ENCODE assay signal across 24 cellular contexts in genomic region chrX:127207326-127207725, GRCh38.
"Had no signal": no experiment of that assay in that cellular context is flagged by ENCODE, and none has a peak within 500 bp of the region (broad histone marks: within the 10 kb centered on the region; RNA-seq: fewer than 3 reads in every experiment).

No MANE protein-coding gene starts in this region.

- H3K27ac ChIP-seq: epithelial cell of prostate, gastrocnemius medialis, left lung, neutrophil, pancreas, right lobe of liver, suprapubic skin, thyroid gland had no signal

- H3K36me3 Mint-ChIP-seq: naive thymus-derived CD8-positive, alpha-beta T cell; type B pancreatic cell had no signal

- H3K27me3 ChIP-seq: gastrocnemius medialis, left lung, neutrophil, pancreas, right lobe of liver, suprapubic skin, thyroid gland had no signal

- H3K27ac Mint-ChIP-seq: naive thymus-derived CD8-positive, alpha-beta T cell; nephron progenitor cell; stimulated activated naive CD8-positive, alpha-beta T cell treated with anti-CD3 and anti-CD28 coated beads, Interleukin-15, amount 100 ng/mL, for 72 hours; type B pancreatic cell had no signal

- DNase-seq: cortex of kidney; effector CD4-positive, alpha-beta T cell; foreskin fibroblast; gastrocnemius medialis; head of caudate nucleus; left cardiac atrium; left lung; mesenchymal stem cell; midbrain; naive thymus-derived CD8-positive, alpha-beta T cell; nephron progenitor cell; pancreas; right lobe of liver; small intestine; stimulated activated CD4-positive, alpha-beta T cell treated with anti-CD3 and anti-CD28 coated beads, Interleukin-15, amount 100 ng/mL, for 24 hours; stimulated activated CD4-positive, alpha-beta T cell treated with anti-CD3 and anti-CD28 coated beads, Interleukin-2, amount 100 ng/mL, for 48 hours; stimulated activated naive CD4-positive, alpha-beta T cell; stimulated activated naive CD8-positive, alpha-beta T cell treated with anti-CD3 and anti-CD28 coated beads, Interleukin-15, amount 100 ng/mL, for 72 hours; thyroid gland had no signal

- H3K27me3 Mint-ChIP-seq: naive thymus-derived CD8-positive, alpha-beta T cell; stimulated activated naive CD8-positive, alpha-beta T cell treated with anti-CD3 and anti-CD28 coated beads, Interleukin-15, amount 100 ng/mL, for 72 hours; type B pancreatic cell had no signal

- H3K9me3 ChIP-seq: gastrocnemius medialis, neutrophil, pancreas, right lobe of liver, suprapubic skin, thyroid gland had no signal

- H3K4me3 ChIP-seq: gastrocnemius medialis, left lung, pancreas, right lobe of liver, suprapubic skin, thyroid gland had no signal

- H3K36me3 ChIP-seq: gastrocnemius medialis, left lung, neutrophil, pancreas, right lobe of liver, suprapubic skin, thyroid gland had no signal

- H3K4me1 Mint-ChIP-seq: naive thymus-derived CD8-positive, alpha-beta T cell; nephron progenitor cell; stimulated activated naive CD8-positive, alpha-beta T cell treated with anti-CD3 and anti-CD28 coated beads, Interleukin-15, amount 100 ng/mL, for 72 hours had no signal

- ATAC-seq: esophagus mucosa; gastrocnemius medialis; left cardiac atrium; left lung; naive thymus-derived CD8-positive, alpha-beta T cell; pancreas; right lobe of liver; stimulated activated naive CD8-positive, alpha-beta T cell treated with anti-CD3 and anti-CD28 coated beads, Interleukin-15, amount 100 ng/mL, for 72 hours had no signal

- H3K4me3 Mint-ChIP-seq: naive thymus-derived CD8-positive, alpha-beta T cell; nephron progenitor cell; stimulated activated naive CD8-positive, alpha-beta T cell treated with anti-CD3 and anti-CD28 coated beads, Interleukin-15, amount 100 ng/mL, for 72 hours; type B pancreatic cell had no signal

- H3K9me3 Mint-ChIP-seq: stimulated activated naive CD8-positive, alpha-beta T cell treated with anti-CD3 and anti-CD28 coated beads, Interleukin-15, amount 100 ng/mL, for 72 hours; type B pancreatic cell had no signal

- H3K4me1 ChIP-seq: gastrocnemius medialis, left lung, pancreas, right lobe of liver, suprapubic skin, thyroid gland had no signal
